32 cellular contexts compared by ENCODE assay signal in the genomic region with DNA sequence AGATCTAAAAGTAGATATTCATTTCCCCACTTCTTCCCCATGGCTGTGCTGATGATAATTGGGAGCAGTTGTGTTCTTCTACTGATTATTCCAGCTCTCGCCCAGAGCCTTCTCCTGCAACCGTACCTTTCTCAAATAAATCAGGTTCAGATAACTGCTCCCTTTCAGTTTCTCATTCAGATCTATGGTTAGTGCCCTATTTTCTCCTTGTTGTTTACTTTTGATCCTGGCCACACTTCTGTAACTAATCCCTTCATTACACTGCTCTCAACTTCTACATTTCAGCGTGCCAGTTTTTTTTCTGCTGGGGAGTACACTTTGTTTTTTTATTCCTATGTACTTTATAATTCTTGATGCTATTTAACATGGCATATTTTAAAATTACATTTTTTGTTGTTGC.
"Had no signal": no experiment of that assay in that cellular context is flagged by ENCODE, and none has a peak within 500 bp of the region (broad histone marks: within the 10 kb centered on the region; RNA-seq: fewer than 3 reads in every experiment).

No MANE protein-coding gene starts in this region.

- ATAC-seq: activated CD4-positive, CD25-positive, alpha-beta regulatory T cell treated with anti-CD3 and anti-CD28 coated beads, Interleukin-2, amount 50 U/mL, for 24 hours; activated CD8-positive, alpha-beta T cell treated with anti-CD3 and anti-CD28 coated beads for 36 hours; activated naive CD8-positive, alpha-beta T cell treated with anti-CD3 and anti-CD28 coated beads, Interleukin-2, amount 50 U/mL, for 24 hours; activated T-cell treated with anti-CD3 and anti-CD28 coated beads, Interleukin-2, amount 50 U/mL, for 4 hours; body of pancreas; effector memory CD8-positive, alpha-beta T cell; foreskin keratinocyte; gastrocnemius medialis; T-helper 17 cell had no signal

- H3K27me3 Mint-ChIP-seq: activated B cell treated with CpG ODN at 0.5 μM for 24 hours; activated CD8-positive, alpha-beta T cell treated with anti-CD3 and anti-CD28 coated beads for 36 hours; activated naive CD8-positive, alpha-beta T cell treated with anti-CD3 and anti-CD28 coated beads, Interleukin-2, amount 50 U/mL, for 24 hours had no signal

- H3K4me3 ChIP-seq: adrenal gland, body of pancreas, esophagus muscularis mucosa, gastrocnemius medialis had no signal

- H3K36me3 ChIP-seq: adrenal gland, esophagus muscularis mucosa, gastrocnemius medialis had no signal

- H3K9me3 Mint-ChIP-seq: activated B cell treated with CpG ODN at 0.5 μM for 24 hours; activated CD8-positive, alpha-beta T cell treated with anti-CD3 and anti-CD28 coated beads for 36 hours; activated naive CD4-positive, alpha-beta T cell treated with anti-CD3 and anti-CD28 coated beads for 36 hours; activated naive CD4-positive, alpha-beta T cell treated with anti-CD3 and anti-CD28 coated beads, Interleukin-2, amount 50 U/mL, for 24 hours; activated naive CD8-positive, alpha-beta T cell treated with anti-CD3 and anti-CD28 coated beads for 36 hours; activated naive CD8-positive, alpha-beta T cell treated with anti-CD3 and anti-CD28 coated beads, Interleukin-2, amount 50 U/mL, for 24 hours; activated T-cell treated with anti-CD3 and anti-CD28 coated beads, Interleukin-2, amount 50 U/mL, for 4 hours; activated T-helper 2 cell treated with anti-CD3 and anti-CD28 coated beads, Interferon-gamma antibody, Interleukin-2, Interleukin-4, amounts not matched to agents 10 μg/mL and 5 μg/mL and 100 μg/mL, durations not matched to agents 14 hours and 24 hours and 36 hours; effector memory CD8-positive, alpha-beta T cell; T-helper 2 cell treated with Interferon-gamma antibody and Interleukin-4, amounts not matched to agents 5 μg/mL and 100 μg/mL, for 36 hours had no signal

- DNase-seq: activated B cell treated with CpG ODN at 0.5 μM for 24 hours; activated CD4-positive, alpha-beta T cell treated with anti-CD3 and anti-CD28 coated beads for 48 hours; activated CD4-positive, alpha-beta T cell treated with anti-CD3 and anti-CD28 coated beads, Interleukin-2, amount 50 U/mL, for 1 hour; activated CD4-positive, alpha-beta T cell treated with anti-CD3 and anti-CD28 coated beads, Interleukin-2, amount 50 U/mL, for 48 hours; activated CD8-positive, alpha-beta memory T cell treated with anti-CD3 and anti-CD28 coated beads for 24 hours; activated CD8-positive, alpha-beta T cell treated with anti-CD3 and anti-CD28 coated beads for 36 hours; activated effector memory CD4-positive, alpha-beta T cell treated with anti-CD3 and anti-CD28 coated beads, Interleukin-2, amount 50 U/mL, for 16 hours; activated naive CD4-positive, alpha-beta T cell treated with anti-CD3 and anti-CD28 coated beads for 36 hours; activated naive CD8-positive, alpha-beta T cell treated with anti-CD3 and anti-CD28 coated beads for 36 hours; activated naive CD8-positive, alpha-beta T cell treated with anti-CD3 and anti-CD28 coated beads, Interleukin-2, amount 50 U/mL, for 24 hours; activated T-cell treated with anti-CD3 and anti-CD28 coated beads, Interleukin-2, amount 50 U/mL, for 4 hours; adrenal gland; amygdala; aorta; body of pancreas; caudate nucleus; cortex of kidney; dermis blood vessel endothelial cell; effector CD4-positive, alpha-beta T cell; effector memory CD8-positive, alpha-beta T cell; foreskin keratinocyte; gastrocnemius medialis; T-helper 1 cell; T-helper 17 cell; T1000; WERI-Rb-1 had no signal

- FAIRE-seq: colon had no signal

- H3K4me3 Mint-ChIP-seq: activated B cell treated with CpG ODN at 0.5 μM for 24 hours; activated CD8-positive, alpha-beta T cell treated with anti-CD3 and anti-CD28 coated beads for 36 hours; activated naive CD4-positive, alpha-beta T cell treated with anti-CD3 and anti-CD28 coated beads for 36 hours; activated naive CD4-positive, alpha-beta T cell treated with anti-CD3 and anti-CD28 coated beads, Interleukin-2, amount 50 U/mL, for 24 hours; activated naive CD8-positive, alpha-beta T cell treated with anti-CD3 and anti-CD28 coated beads for 36 hours; activated naive CD8-positive, alpha-beta T cell treated with anti-CD3 and anti-CD28 coated beads, Interleukin-2, amount 50 U/mL, for 24 hours; activated T-cell treated with anti-CD3 and anti-CD28 coated beads, Interleukin-2, amount 50 U/mL, for 4 hours; effector memory CD8-positive, alpha-beta T cell; T-helper 17 cell; T-helper 2 cell treated with Interferon-gamma antibody and Interleukin-4, amounts not matched to agents 5 μg/mL and 100 μg/mL, for 36 hours had no signal

- H3K27me3 ChIP-seq: adrenal gland, body of pancreas, foreskin keratinocyte, gastrocnemius medialis had no signal

- H3K9me3 ChIP-seq: adrenal gland, body of pancreas, esophagus muscularis mucosa, gastrocnemius medialis had no signal

- H3K27ac ChIP-seq: adrenal gland, body of pancreas, esophagus muscularis mucosa, foreskin keratinocyte, gastrocnemius medialis, WERI-Rb-1 had no signal

- H3K27ac Mint-ChIP-seq: activated B cell treated with CpG ODN at 0.5 μM for 24 hours; activated CD8-positive, alpha-beta T cell treated with anti-CD3 and anti-CD28 coated beads for 36 hours; activated naive CD4-positive, alpha-beta T cell treated with anti-CD3 and anti-CD28 coated beads for 36 hours; activated naive CD4-positive, alpha-beta T cell treated with anti-CD3 and anti-CD28 coated beads, Interleukin-2, amount 50 U/mL, for 24 hours; activated naive CD8-positive, alpha-beta T cell treated with anti-CD3 and anti-CD28 coated beads for 36 hours; activated naive CD8-positive, alpha-beta T cell treated with anti-CD3 and anti-CD28 coated beads, Interleukin-2, amount 50 U/mL, for 24 hours; activated T-helper 2 cell treated with anti-CD3 and anti-CD28 coated beads, Interferon-gamma antibody, Interleukin-2, Interleukin-4, amounts not matched to agents 10 μg/mL and 5 μg/mL and 100 μg/mL, durations not matched to agents 14 hours and 24 hours and 36 hours; effector memory CD8-positive, alpha-beta T cell; T-helper 17 cell; T-helper 2 cell treated with Interferon-gamma antibody and Interleukin-4, amounts not matched to agents 5 μg/mL and 100 μg/mL, for 36 hours had no signal
